9 cellular contexts compared by ENCODE assay signal in the genomic region with DNA sequence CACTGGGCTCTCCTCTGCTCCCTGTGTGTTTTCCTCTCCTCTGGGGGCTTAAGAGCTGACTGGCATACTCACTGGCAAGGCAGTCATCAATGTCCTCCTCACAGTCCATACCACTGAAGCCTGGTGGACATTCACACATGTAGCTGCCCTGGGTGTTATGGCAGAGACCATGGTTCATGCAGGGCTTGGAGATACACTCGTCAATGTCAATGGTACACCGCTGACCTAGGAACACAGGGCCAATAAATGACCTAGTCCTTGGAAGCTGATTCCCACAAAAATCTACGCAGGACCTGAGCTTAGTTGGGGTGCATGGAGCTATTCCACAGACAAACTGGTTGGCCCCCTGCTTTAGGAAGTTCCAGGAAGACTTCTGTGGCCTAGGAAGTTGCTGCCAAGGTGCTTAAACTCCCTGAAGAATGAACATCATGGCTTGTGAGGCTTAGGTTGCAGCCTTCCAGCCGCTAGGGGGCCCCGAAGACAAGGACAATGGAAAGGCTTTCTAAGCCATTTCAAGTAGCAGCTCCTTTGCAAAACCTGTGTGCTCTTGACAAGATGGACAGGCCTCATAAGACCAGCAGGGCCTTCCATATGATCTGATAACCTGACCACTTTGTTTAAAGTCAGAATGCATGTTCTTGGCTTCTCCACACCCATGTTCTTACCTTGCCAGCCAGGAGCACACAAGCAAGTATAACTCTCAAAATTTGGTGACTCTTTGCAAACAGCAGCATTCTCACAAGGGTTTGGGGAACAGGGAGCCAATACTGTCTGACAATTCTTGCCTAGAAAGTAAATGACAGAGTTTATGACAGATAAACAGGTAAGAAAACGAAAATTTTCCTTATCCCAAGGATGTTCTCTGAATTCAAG. TPM values are rescaled to one million over a fixed set of nuclear protein-coding genes. Genes with fewer than 3 reads are reported as not detected.
A peak's percentile ranks its signal among the peaks of the same experiment; 100 is the strongest.
DNase-seq lines count a peak whose midpoint lies in the region; ATAC-seq and TF ChIP-seq lines count a peak whose summit lies in the region.
"Had no signal": no experiment of that assay in that cellular context is flagged by ENCODE, and none has a peak within 500 bp of the region (broad histone marks: within the 10 kb centered on the region; RNA-seq: fewer than 3 reads in every experiment).

No MANE protein-coding gene starts in this region.

- no peaks in the 10 kb centered on the region for H4K20me1 ChIP-seq in GM23338 (replicated peaks; ENCODE audit: insufficient read depth)
- H4K20me1 ChIP-seq in SU-DHL-6 (ENCODE audit: low read depth, low read length): no peaks in the 10 kb centered on the region

- H3K79me2 ChIP-seq in GM23338 (replicated peaks; ENCODE audit: insufficient read depth) (no peaks in the 10 kb centered on the region), SU-DHL-6 (ENCODE audit: insufficient read depth, low read length) (no peaks in the 10 kb centered on the region)

- H3K9me3 ChIP-seq in SU-DHL-6 (ENCODE audit: insufficient read depth, low read length): no peaks in the 10 kb centered on the region

- peak; percentile 97 for ATAC-seq in GM23338
- peak; percentile 80 for ATAC-seq in activated naive CD8-positive, alpha-beta T cell treated with anti-CD3 and anti-CD28 coated beads, Interleukin-2, amount 10 ng/mL, durations not matched to agents 7 days and 5 days (ENCODE audit: low read depth)
- peak; percentile 90 for ATAC-seq in left cardiac atrium
- ATAC-seq in GM18861 (IDR thresholded peaks at IDR 0.05; ENCODE audit: unreplicated experiment): no peak

- no peak overlapping the region for H3K9ac ChIP-seq in SU-DHL-6 (ENCODE audit: low read length)

- peaks cover 9% of the 10 kb centered on the region; the same call in 2 of the 3 replicates for H3K36me3 Mint-ChIP-seq in GM23338 (ENCODE audit: low read depth)
- H3K36me3 Mint-ChIP-seq in activated naive CD8-positive, alpha-beta T cell treated with anti-CD3 and anti-CD28 coated beads, Interleukin-2, amount 10 ng/mL, durations not matched to agents 7 days and 5 days: peaks cover 21% of the 10 kb centered on the region

- no peaks in the 10 kb centered on the region for H3K9me3 Mint-ChIP-seq in GM23338
- no peaks in the 10 kb centered on the region for H3K9me3 Mint-ChIP-seq in activated naive CD8-positive, alpha-beta T cell treated with anti-CD3 and anti-CD28 coated beads, Interleukin-2, amount 10 ng/mL, durations not matched to agents 7 days and 5 days

- H3K27ac ChIP-seq in GM23338 (ENCODE audit: low read depth) (no peak overlapping the region), SU-DHL-6 (ENCODE audit: low read depth, low read length) (no peak overlapping the region)

- no peaks in the 10 kb centered on the region for H3F3A ChIP-seq in GM23338 (replicated peaks; ENCODE audit: low read depth)
- no peaks in the 10 kb centered on the region for H3F3A ChIP-seq in SU-DHL-6 (ENCODE audit: insufficient read depth)

- peak; percentile 84 for DNase-seq in COLO668 (lab: John Stamatoyannopoulos, UW; ENCODE audit: unreplicated experiment)
- DNase-seq in GM23338 (ENCODE audit: low spot score): peak; percentile 93
- peak; percentile 28 for DNase-seq in NCI-H128 (lab: John Stamatoyannopoulos, UW; ENCODE audit: unreplicated experiment)
- peak; percentile 79 for DNase-seq in activated naive CD8-positive, alpha-beta T cell treated with anti-CD3 and anti-CD28 coated beads, Interleukin-2, amount 10 ng/mL, durations not matched to agents 7 days and 5 days
- peak; percentile 82 for DNase-seq in left cardiac atrium
- DNase-seq in renal cortical epithelial cell (ENCODE audit: low read depth): peak; percentile 76

- no peak overlapping the region for H3K4me3 Mint-ChIP-seq in GM23338
- H3K4me3 Mint-ChIP-seq in activated naive CD8-positive, alpha-beta T cell treated with anti-CD3 and anti-CD28 coated beads, Interleukin-2, amount 10 ng/mL, durations not matched to agents 7 days and 5 days: no peak overlapping the region

- H3K4me1 ChIP-seq in GM23338 (ENCODE audit: insufficient read depth): no peaks in the 10 kb centered on the region

- no peaks in the 10 kb centered on the region for H3K27me3 Mint-ChIP-seq in GM23338 (ENCODE audit: insufficient read depth, low read depth, poor library complexity)
- H3K27me3 Mint-ChIP-seq in activated naive CD8-positive, alpha-beta T cell treated with anti-CD3 and anti-CD28 coated beads, Interleukin-2, amount 10 ng/mL, durations not matched to agents 7 days and 5 days: no peaks in the 10 kb centered on the region

- H3K4me2 ChIP-seq in GM23338 (no peak overlapping the region), SU-DHL-6 (ENCODE audit: low read depth, low read length, poor library complexity, severe bottlenecking) (no peak overlapping the region)

- no peak overlapping the region for H2AFZ ChIP-seq in GM23338
- H2AFZ ChIP-seq in SU-DHL-6 (ENCODE audit: low read depth, low read length, severe bottlenecking): no peak overlapping the region

- no peaks in the 10 kb centered on the region for H3K4me1 Mint-ChIP-seq in GM23338
- peaks cover 2% of the 10 kb centered on the region for H3K4me1 Mint-ChIP-seq in activated naive CD8-positive, alpha-beta T cell treated with anti-CD3 and anti-CD28 coated beads, Interleukin-2, amount 10 ng/mL, durations not matched to agents 7 days and 5 days

- TF ChIP-seq CTCF in GM23338 (conservative IDR thresholded peaks at IDR 0.05; ENCODE audit: low read depth in 2 of 2) (peak; percentile 91 to 92), SU-DHL-6 (IDR thresholded peaks at IDR 0.05; ENCODE audit: insufficient read depth, low read length, poor library complexity, severe bottlenecking) (peak; percentile 86)

- POLR2A ChIA-PET in activated naive CD8-positive, alpha-beta T cell treated with anti-CD3 and anti-CD28 coated beads, Interleukin-2, amount 10 ng/mL, durations not matched to agents 7 days and 5 days (lab: Charles Lee): no interaction called here

- H3K36me3 ChIP-seq in GM23338 (ENCODE audit: insufficient read depth): 0 out of 2 replicates have a peak, but pooled peaks cover 11% of the 10 kb centered on the region
- H3K36me3 ChIP-seq in SU-DHL-6 (ENCODE audit: low read length): no peaks in the 10 kb centered on the region

- H3K27ac Mint-ChIP-seq in GM23338: no peak overlapping the region
- no peak overlapping the region for H3K27ac Mint-ChIP-seq in activated naive CD8-positive, alpha-beta T cell treated with anti-CD3 and anti-CD28 coated beads, Interleukin-2, amount 10 ng/mL, durations not matched to agents 7 days and 5 days

- H3K27me3 ChIP-seq in GM23338 (ENCODE audit: insufficient read depth) (no peaks in the 10 kb centered on the region), SU-DHL-6 (ENCODE audit: low read length) (no peaks in the 10 kb centered on the region)

- H3K4me3 ChIP-seq in GM23338: no peak overlapping the region
- H3K4me3 ChIP-seq in SU-DHL-6 (ENCODE audit: insufficient read depth, low read length, poor library complexity, severe bottlenecking): no peak overlapping the region

- no peaks in the 10 kb centered on the region for H3K9me2 ChIP-seq in GM23338 (ENCODE audit: insufficient read depth)
- H3K9me2 ChIP-seq in SU-DHL-6 (replicated peaks; ENCODE audit: insufficient read depth, low read length): no peaks in the 10 kb centered on the region

- intact Hi-C loops in left cardiac atrium (cut with DNase I): no loop called here

TF ChIP-seq in GM23338, 12 proteins besides CTCF, POLR2A, EP300 and RAD21 (continues in another document):
- TF ChIP-seq STAT1 (IDR thresholded peaks at IDR 0.05; ENCODE audit: unreplicated experiment) (no peak), EZH2phosphoT487 (IDR thresholded peaks at IDR 0.05; ENCODE audit: unreplicated experiment) (no peak), NANOG (IDR thresholded peaks at IDR 0.05; ENCODE audit: borderline replicate concordance) (no peak), JUNB (IDR thresholded peaks at IDR 0.05; ENCODE audit: unreplicated experiment) (no peak), ZNF114 (CRISPR knock-in tag; IDR thresholded peaks at IDR 0.05) (no peak), CREB1 (CRISPR knock-in tag; IDR thresholded peaks at IDR 0.05; ENCODE audit: low read depth) (no peak), POLR2AphosphoS5 (IDR thresholded peaks at IDR 0.05; ENCODE audit: low read depth) (no peak)

RNA-seq across cellular contexts. Expression of gene ADAM30, which starts 52.3 kb away (rescaled TPM):
- total RNA-seq in GM23338 (2014; rRNA removed; shearing (Covaris generic)): not detected in 2 replicates
- polyA plus RNA-seq in GM23338 (2016; fragmentation: Nextera tagmentation; extraction: Ambion mirVana): not detected in 2 replicates
- not detected for total RNA-seq in activated naive CD8-positive, alpha-beta T cell treated with anti-CD3 and anti-CD28 coated beads, Interleukin-2, amount 10 ng/mL, durations not matched to agents 7 days and 5 days
- total RNA-seq in left cardiac atrium: not detected
- not detected in 2 replicates for total RNA-seq in renal cortical epithelial cell
- total RNA-seq: T-helper 1 cell treated with Interleukin-12 subunit alpha and Interleukin-12 subunit beta and Interleukin-4 antibody, amounts not matched to agents 30 ng/mL and 1 ng/mL, for 36 hours had no signal

Comparison
In these comparisons a context has a peak if more than half of its experiments do, and no peak if none do; other contexts are left out.
1. DNase-seq: peak in every context shown above with its lines; median percentile 93 in GM23338; 84 in COLO668; 82 in left cardiac atrium; 79 in activated naive CD8-positive, alpha-beta T cell treated with anti-CD3 and anti-CD28 coated beads, Interleukin-2, amount 10 ng/mL, durations not matched to agents 7 days and 5 days; 76 in renal cortical epithelial cell; 28 in NCI-H128.